Comparison of ENCODE assay signal across 11 cellular contexts in the genomic region with DNA sequence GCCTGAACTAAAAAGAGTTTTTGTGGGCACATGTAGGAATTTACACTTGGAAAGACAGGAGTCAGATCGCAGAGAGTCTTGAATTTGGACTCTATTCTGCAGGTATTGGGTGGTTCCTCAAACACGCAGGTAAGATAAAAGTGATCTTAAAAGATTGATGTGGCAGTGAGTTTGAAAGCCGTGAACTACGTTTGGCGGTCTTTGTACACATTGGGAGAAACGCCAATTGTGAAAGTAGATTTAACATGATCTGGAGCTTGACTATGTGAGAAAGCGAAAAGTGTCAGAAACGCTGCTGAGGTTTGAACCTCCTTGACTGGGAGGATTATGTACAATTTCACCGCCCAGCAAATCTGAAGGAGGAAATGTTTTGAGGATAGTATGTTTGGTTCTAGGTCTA. TPM values are rescaled to one million over a fixed set of nuclear protein-coding genes. Genes with fewer than 3 reads are reported as not detected.
A peak's percentile ranks its signal among the peaks of the same experiment; 100 is the strongest.
DNase-seq lines count a peak whose midpoint lies in the region; TF ChIP-seq lines count a peak whose summit lies in the region.
"Had no signal": no experiment of that assay in that cellular context is flagged by ENCODE, and none has a peak within 500 bp of the region (broad histone marks: within the 10 kb centered on the region; RNA-seq: fewer than 3 reads in every experiment).

No MANE protein-coding gene starts in this region.

- H3K4me3 Mint-ChIP-seq in T-helper 1 cell treated with Interleukin-12 subunit alpha and Interleukin-12 subunit beta and Interleukin-4 antibody, amounts not matched to agents 30 μg/mL and 1 μg/mL, for 36 hours: peak overlapping the region; percentile 95
- H3K4me3 Mint-ChIP-seq in progenitor cell of endocrine pancreas (ENCODE audit: low read depth): peak overlapping the region; percentile 94

- H3K36me3 ChIP-seq in PC-9 (ENCODE audit: low read depth) (no peaks in the 10 kb centered on the region), endocrine pancreas (ENCODE audit: control insufficient read depth, insufficient read depth, low read length) (no peaks in the 10 kb centered on the region)

- H3K79me2 ChIP-seq in PC-9 (ENCODE audit: low read depth): peaks cover 28% of the 10 kb centered on the region

- peak overlapping the region; percentile 89 for H2AFZ ChIP-seq in PC-9

- H3F3A ChIP-seq in PC-9 (ENCODE audit: insufficient read depth, low read depth): peaks cover 19% of the 10 kb centered on the region

- DNase-seq in T-helper 1 cell (no peak), PC-9 (no peak), progenitor cell of endocrine pancreas (ENCODE audit: low spot score, unreplicated experiment) (no peak), caudate nucleus (lab: John Stamatoyannopoulos, UW) (no peak), D341Med (ENCODE audit: low spot score) (no peak)
- DNase-seq in effector CD8-positive, alpha-beta T cell (lab: John Stamatoyannopoulos, UW): no peak
- DNase-seq: ACHN, NCI-H1694, SIG-M5 had no signal

- H3K27me3 Mint-ChIP-seq in T-helper 1 cell treated with Interleukin-12 subunit alpha and Interleukin-12 subunit beta and Interleukin-4 antibody, amounts not matched to agents 30 μg/mL and 1 μg/mL, for 36 hours (ENCODE audit: low read depth): no peaks in the 10 kb centered on the region
- no peaks in the 10 kb centered on the region for H3K27me3 Mint-ChIP-seq in progenitor cell of endocrine pancreas

- peak overlapping the region; percentile 95 for H3K4me2 ChIP-seq in PC-9

- BruUV-seq in PC-9 (replicated peaks; lab: Mats Ljungman, UMichigan): no TSS peak

- H3K27me3 ChIP-seq in PC-9 (ENCODE audit: insufficient read depth, low read depth) (no peaks in the 10 kb centered on the region), endocrine pancreas (ENCODE audit: control insufficient read depth, insufficient read depth, low read length) (no peaks in the 10 kb centered on the region)

- peaks cover 5% of the 10 kb centered on the region for H3K36me3 Mint-ChIP-seq in T-helper 1 cell treated with Interleukin-12 subunit alpha and Interleukin-12 subunit beta and Interleukin-4 antibody, amounts not matched to agents 30 μg/mL and 1 μg/mL, for 36 hours (ENCODE audit: low read depth)
- no peaks in the 10 kb centered on the region for H3K36me3 Mint-ChIP-seq in progenitor cell of endocrine pancreas (ENCODE audit: insufficient read depth)

- no peak overlapping the region for H3K9ac ChIP-seq in endocrine pancreas (ENCODE audit: control insufficient read depth, insufficient read depth, low read length)

- intact Hi-C loops in PC-9 (cut with micrococcal nuclease; ENCODE audit: unreplicated experiment): loop anchor here (2.0 to 10.0 kb wide), 5 partner anchors 49 to 709 kb away; a partner anchor contains a TSS

- CTCF ChIA-PET in PC-9 (lab: Charles Lee): no interaction called here

- no peak for TF ChIP-seq CTCF in PC-9 (conservative IDR thresholded peaks at IDR 0.05)
- TF ChIP-seq CTCF in progenitor cell of endocrine pancreas (IDR thresholded peaks at IDR 0.05; ENCODE audit: unreplicated experiment): no peak

- no peaks in the 10 kb centered on the region for H3K9me2 ChIP-seq in PC-9 (ENCODE audit: insufficient read depth)

- H3K4me3 ChIP-seq in PC-9 (peak overlapping the region; percentile 65), endocrine pancreas (ENCODE audit: control insufficient read depth, insufficient read depth, low read length) (peak overlapping the region; percentile 85)

- H3K9me3 Mint-ChIP-seq in T-helper 1 cell treated with Interleukin-12 subunit alpha and Interleukin-12 subunit beta and Interleukin-4 antibody, amounts not matched to agents 30 μg/mL and 1 μg/mL, for 36 hours: no peaks in the 10 kb centered on the region
- no peaks in the 10 kb centered on the region for H3K9me3 Mint-ChIP-seq in progenitor cell of endocrine pancreas (ENCODE audit: low read depth)

- no peaks in the 10 kb centered on the region for H4K20me1 ChIP-seq in PC-9 (ENCODE audit: insufficient read depth)

- H3K4me1 Mint-ChIP-seq in T-helper 1 cell treated with Interleukin-12 subunit alpha and Interleukin-12 subunit beta and Interleukin-4 antibody, amounts not matched to agents 30 μg/mL and 1 μg/mL, for 36 hours (ENCODE audit: low read depth): peaks cover 20% of the 10 kb centered on the region
- peaks cover 18% of the 10 kb centered on the region for H3K4me1 Mint-ChIP-seq in progenitor cell of endocrine pancreas (ENCODE audit: low read depth)

- H3K4me1 ChIP-seq in PC-9 (replicated peaks; ENCODE audit: insufficient read depth): peaks cover 29% of the 10 kb centered on the region
- no peaks in the 10 kb centered on the region for H3K4me1 ChIP-seq in endocrine pancreas (ENCODE audit: control insufficient read depth, insufficient read depth, low read length)

- POLR2A ChIA-PET in PC-9 (lab: Charles Lee; ENCODE audit: unreplicated experiment): interaction anchor here (0.6 kb wide), 1 partner anchor 55 kb away, joined by 4 read pairs; no protein-coding TSS in a partner anchor

- H3K27ac ChIP-seq in PC-9 (no peak overlapping the region), caudate nucleus (ENCODE audit: low read depth, low read length) (no peak overlapping the region)

- H3K9me3 ChIP-seq in PC-9 (ENCODE audit: insufficient read depth, low read depth): no peaks in the 10 kb centered on the region
- no peaks in the 10 kb centered on the region for H3K9me3 ChIP-seq in endocrine pancreas (ENCODE audit: control insufficient read depth, low read length)

- peak overlapping the region; percentile 99 for H3K27ac Mint-ChIP-seq in T-helper 1 cell treated with Interleukin-12 subunit alpha and Interleukin-12 subunit beta and Interleukin-4 antibody, amounts not matched to agents 30 μg/mL and 1 μg/mL, for 36 hours
- H3K27ac Mint-ChIP-seq in progenitor cell of endocrine pancreas: peak overlapping the region; percentile 99

RNA-seq across cellular contexts. Expression of a gene that starts 1.5 kb away (rescaled TPM):
- total RNA-seq in PC-9 (2021) (22.8 and 26.7 TPM in 2 replicates), progenitor cell of endocrine pancreas (20.8 and 21.4 TPM in 2 replicates)
